ENCODE assay signal across 29 cellular contexts in genomic region chr5:127587246-127587917, GRCh38.
DNase-seq lines count a peak whose midpoint lies in the region; ATAC-seq and TF ChIP-seq lines count a peak whose summit lies in the region.
"Had no signal": no experiment of that assay in that cellular context is flagged by ENCODE, and none has a peak within 500 bp of the region (broad histone marks: within the 10 kb centered on the region; RNA-seq: fewer than 3 reads in every experiment).

No MANE protein-coding gene starts in this region.

- WGBS in esophagus muscularis mucosa, result 77% methylated on average over 4 of the region's 4 CpGs

- TF ChIP-seq POLR2A in esophagus muscularis mucosa (IDR thresholded peaks at IDR 0.05; ENCODE audit: low read depth) (no peak), GM18505 (IDR thresholded peaks at IDR 0.05; ENCODE audit: borderline replicate concordance, extremely low read depth, insufficient read depth, insufficient read length) (no peak)

- no peak for TF ChIP-seq EP300 in esophagus muscularis mucosa (IDR thresholded peaks at IDR 0.05)

- H4K20me1 ChIP-seq in OCI-LY3 (ENCODE audit: insufficient read depth, low read length), result no peaks in the 10 kb centered on the region
- H4K20me1 ChIP-seq: BLaER1 treated with 17β-estradiol and CSF1 and Interleukin-3, amounts not matched to agents 10 nM and 100 nM had no signal

- peak; percentile 34 for ATAC-seq in GM18907 (IDR thresholded peaks at IDR 0.05; ENCODE audit: unreplicated experiment)
- no peak for ATAC-seq in HG03457 (IDR thresholded peaks at IDR 0.05; ENCODE audit: unreplicated experiment)
- no peak for ATAC-seq in GM18505 (IDR thresholded peaks at IDR 0.05; ENCODE audit: unreplicated experiment)
- ATAC-seq: gastrocnemius medialis, left ventricle myocardium superior, pancreas had no signal

- H3K36me3 ChIP-seq in OCI-LY3 (replicated peaks; ENCODE audit: low read depth, low read length) (no peaks in the 10 kb centered on the region), esophagus muscularis mucosa (no peaks in the 10 kb centered on the region)
- H3K36me3 ChIP-seq: BLaER1 treated with 17β-estradiol and CSF1 and Interleukin-3, amounts not matched to agents 10 nM and 100 nM; cardiac muscle cell; gastrocnemius medialis; pancreas; Peyer's patch; SJCRH30; spleen had no signal

- H3K4me1 ChIP-seq in OCI-LY3 (ENCODE audit: low read length), result peaks cover 30% of the 10 kb centered on the region
- peaks cover 0 to 6% (median 0%) of the 10 kb centered on the region in 4 donors for H3K4me1 ChIP-seq in esophagus muscularis mucosa
- H3K4me1 ChIP-seq: pancreas, Peyer's patch, SJCRH30, spleen had no signal

- H2AFZ ChIP-seq in OCI-LY3 (ENCODE audit: low read depth, low read length), result no peak overlapping the region
- H2AFZ ChIP-seq: hepatocyte had no signal

- no peak overlapping the region for H3K9ac ChIP-seq in OCI-LY3 (ENCODE audit: low read length)
- H3K9ac ChIP-seq: BLaER1 treated with 17β-estradiol and CSF1 and Interleukin-3, amounts not matched to agents 10 nM and 100 nM had no signal

- no peak for TF ChIP-seq CTCF in OCI-LY3 (IDR thresholded peaks at IDR 0.05; ENCODE audit: low read depth, low read length)
- TF ChIP-seq CTCF in esophagus muscularis mucosa (IDR thresholded peaks at IDR 0.05), result no peak

- H3K79me2 ChIP-seq in OCI-LY3 (ENCODE audit: low read length), result no peaks in the 10 kb centered on the region
- H3K79me2 ChIP-seq: hepatocyte had no signal

- peak; percentile 75 for DNase-seq in G401 (ENCODE audit: low spot score)
- DNase-seq in esophagus muscularis mucosa (ENCODE audit: extremely low spot score), result peak; percentile 70
- no peak for DNase-seq in DMS153 treated with DMSO at 0.1 percent for 48 hours (lab: John Stamatoyannopoulos, UW; ENCODE audit: unreplicated experiment)
- DNase-seq in SIG-M5 treated with dmso at 0.1 percent for 504 hours (lab: John Stamatoyannopoulos, UW; ENCODE audit: unreplicated experiment), result no peak
- DNase-seq: ACHN; activated CD4-positive, alpha-beta T cell treated with anti-CD3 and anti-CD28 coated beads, Interleukin-2, amount 10 ng/mL, durations not matched to agents 7 days and 5 days; activated naive CD4-positive, alpha-beta T cell treated with anti-CD3 and anti-CD28 coated beads, Interleukin-2, amount 50 U/mL, for 16 hours; anterior cingulate cortex; Caco-2; gastrocnemius medialis; IMR-90; left ventricle myocardium superior; midbrain; NCI-H1105 treated with DMSO at 0.1 percent for 48 hours; NCI-H2081 treated with DMSO at 0.1 percent for 48 hours; NCI-H345; pancreas; Peyer's patch; SJCRH30; spleen; stimulated activated CD4-positive, alpha-beta T cell treated with anti-CD3 and anti-CD28 coated beads, Interleukin-4, amount 100 ng/mL, for 1 hour; stimulated activated naive B cell treated with anti-CD40 and anti-IgM and Interleukin-4, amounts not matched to agents 10 μg/mL and 1 μg/mL and 100 μg/mL, for 72 hours had no signal

- H3K27me3 ChIP-seq in OCI-LY3 (ENCODE audit: low read depth, low read length), result no peaks in the 10 kb centered on the region
- no peaks in the 10 kb centered on the region for H3K27me3 ChIP-seq in esophagus muscularis mucosa
- H3K27me3 ChIP-seq: BLaER1 treated with 17β-estradiol and CSF1 and Interleukin-3, amounts not matched to agents 10 nM and 100 nM; cardiac muscle cell; gastrocnemius medialis; hepatocyte; pancreas; Peyer's patch; SJCRH30; spleen had no signal

- H3K4me2 ChIP-seq in OCI-LY3 (ENCODE audit: low read length), result 0 out of 2 replicates have a peak overlapping the region, but pooled peaks have one; percentile 74
- H3K4me2 ChIP-seq: BLaER1 treated with 17β-estradiol and CSF1 and Interleukin-3, amounts not matched to agents 10 nM and 100 nM; hepatocyte had no signal

- H3K27ac ChIP-seq in OCI-LY3 (ENCODE audit: low read length) (no peak overlapping the region), esophagus muscularis mucosa (replicated peaks in 1 of 4) (no peak overlapping the region)
- H3K27ac ChIP-seq: BLaER1 treated with 17β-estradiol and CSF1 and Interleukin-3, amounts not matched to agents 10 nM and 100 nM; cardiac muscle cell; gastrocnemius medialis; hepatocyte; pancreas; Peyer's patch; SJCRH30; spleen had no signal

- H3K4me3 ChIP-seq in OCI-LY3 (ENCODE audit: low read length), result no peak overlapping the region
- H3K4me3 ChIP-seq in esophagus muscularis mucosa, result no peak overlapping the region
- H3K4me3 ChIP-seq: BLaER1 treated with 17β-estradiol and CSF1 and Interleukin-3, amounts not matched to agents 10 nM and 100 nM; cardiac muscle cell; gastrocnemius medialis; hepatocyte; pancreas; Peyer's patch; SJCRH30; spleen had no signal

- intact Hi-C loops in esophagus muscularis mucosa (cut with DNase I), result no loop called here

- in situ Hi-C loops in G401 (cut with HindIII; ENCODE audit: low sequenced_read_pairs), result no loop called here

- H3K9me3 ChIP-seq in OCI-LY3 (ENCODE audit: insufficient read depth, low read length) (no peaks in the 10 kb centered on the region), esophagus muscularis mucosa (no peaks in the 10 kb centered on the region)
- H3K9me3 ChIP-seq: BLaER1 treated with 17β-estradiol and CSF1 and Interleukin-3, amounts not matched to agents 10 nM and 100 nM; Caco-2; gastrocnemius medialis; pancreas; Peyer's patch; SJCRH30; spleen had no signal

Comparison
In these comparisons a context has a peak if more than half of its experiments do, and no peak if none do; other contexts are left out.
1. DNase-seq: peak in G401 (single experiment) and esophagus muscularis mucosa (single experiment); none in DMS153 treated with DMSO at 0.1 percent for 48 hours (single experiment) and SIG-M5 treated with dmso at 0.1 percent for 504 hours (single experiment).